ENCODE assay signal across 17 cellular contexts in genomic region chr16:55091213-55091870, GRCh38.
A peak's percentile ranks its signal among the peaks of the same experiment; 100 is the strongest.
DNase-seq lines count a peak whose midpoint lies in the region; ATAC-seq and TF ChIP-seq lines count a peak whose summit lies in the region.
"Had no signal": no experiment of that assay in that cellular context is flagged by ENCODE, and none has a peak within 500 bp of the region (broad histone marks: within the 10 kb centered on the region; RNA-seq: fewer than 3 reads in every experiment).

No MANE protein-coding gene starts in this region.

- H3K36me3 ChIP-seq in osteoblast (ENCODE audit: insufficient read depth, low read length) (no peaks in the 10 kb centered on the region), A673 (ENCODE audit: insufficient read depth, low read length, poor library complexity, severe bottlenecking) (no peaks in the 10 kb centered on the region), neural progenitor cell (no peaks in the 10 kb centered on the region)
- H3K36me3 ChIP-seq: BLaER1, HAP-1 had no signal

- intact Hi-C loops in right cardiac atrium (cut with DNase I) (no loop called here), left ventricle myocardium superior (cut with micrococcal nuclease) (no loop called here), A673 (cut with micrococcal nuclease; ENCODE audit: unreplicated experiment) (no loop called here)

- H3K4me3 Mint-ChIP-seq in progenitor cell of endocrine pancreas (ENCODE audit: low read depth), result no peak overlapping the region
- no peak overlapping the region for H3K4me3 Mint-ChIP-seq in neural progenitor cell
- H3K4me3 Mint-ChIP-seq: CD8-positive, alpha-beta memory T cell had no signal

- peaks cover 8% of the 10 kb centered on the region for H3K27me3 Mint-ChIP-seq in progenitor cell of endocrine pancreas
- no peaks in the 10 kb centered on the region for H3K27me3 Mint-ChIP-seq in neural progenitor cell (ENCODE audit: insufficient read depth, low read depth)

- H3F3A ChIP-seq in neural progenitor cell (ENCODE audit: low read depth), result no peaks in the 10 kb centered on the region

- peak overlapping the region; percentile 90 for H2AFZ ChIP-seq in osteoblast (ENCODE audit: low read length)
- no peak overlapping the region for H2AFZ ChIP-seq in neural progenitor cell (replicated peaks)
- H2AFZ ChIP-seq: GM23248 had no signal

- H3K79me2 ChIP-seq in osteoblast (ENCODE audit: insufficient read depth, low read length) (no peaks in the 10 kb centered on the region), neural progenitor cell (ENCODE audit: low read depth) (no peaks in the 10 kb centered on the region)

- TF ChIP-seq CTCF in osteoblast (IDR thresholded peaks at IDR 0.05; ENCODE audit: extremely low read depth, low read depth, low read length) (no peak), A673 (conservative IDR thresholded peaks at IDR 0.05; ENCODE audit: low read depth, low read length) (no peak), progenitor cell of endocrine pancreas (IDR thresholded peaks at IDR 0.05; ENCODE audit: unreplicated experiment) (no peak), neural progenitor cell (IDR thresholded peaks at IDR 0.05) (no peak)

- ATAC-seq in right cardiac atrium (peak; percentile 46 to 57), left ventricle myocardium superior (no peak)

- BruUV-seq in A673 (replicated peaks; lab: Mats Ljungman, UMichigan), result no TSS peak

- WGBS in right cardiac atrium, result 52% methylated on average over 24 of the region's 24 CpGs

- H3K9me3 Mint-ChIP-seq in progenitor cell of endocrine pancreas (ENCODE audit: low read depth), result peaks cover 4% of the 10 kb centered on the region
- H3K9me3 Mint-ChIP-seq in neural progenitor cell, result no peaks in the 10 kb centered on the region

- H3K27ac ChIP-seq in right cardiac atrium (ENCODE audit: low read length) (no peak overlapping the region), osteoblast (ENCODE audit: low read depth, low read length) (no peak overlapping the region), A673 (ENCODE audit: low read depth, low read length, poor library complexity, severe bottlenecking) (no peak overlapping the region), neural progenitor cell (no peak overlapping the region)
- H3K27ac ChIP-seq: 22Rv1, BLaER1, GM23248 had no signal

- POLR2A ChIA-PET in A673 (lab: Charles Lee; ENCODE audit: low non-redundant PET), result no interaction called here

- H3K27me3 ChIP-seq in right cardiac atrium (ENCODE audit: control insufficient read depth, insufficient read depth) (no peaks in the 10 kb centered on the region), osteoblast (ENCODE audit: insufficient read depth, low read length) (no peaks in the 10 kb centered on the region), A673 (replicated peaks; ENCODE audit: insufficient read depth, low read depth, low read length, poor library complexity) (no peaks in the 10 kb centered on the region), neural progenitor cell (no peaks in the 10 kb centered on the region)
- H3K27me3 ChIP-seq: BLaER1 had no signal

- CTCF ChIA-PET in A673 (lab: Charles Lee), result no interaction called here

- H3K4me2 ChIP-seq in osteoblast (ENCODE audit: insufficient read depth, low read length) (peak overlapping the region; percentile 80), neural progenitor cell (no peak overlapping the region)
- H3K4me2 ChIP-seq: BLaER1 had no signal

- no peaks in the 10 kb centered on the region for H3K4me1 ChIP-seq in right cardiac atrium (ENCODE audit: control insufficient read depth, insufficient read depth, low read length)
- H3K4me1 ChIP-seq in osteoblast (ENCODE audit: insufficient read depth, low read length), result no peaks in the 10 kb centered on the region
- no peaks in the 10 kb centered on the region for H3K4me1 ChIP-seq in A673 (ENCODE audit: insufficient read depth, low read length, poor library complexity, severe bottlenecking)
- H3K4me1 ChIP-seq in neural progenitor cell, result no peaks in the 10 kb centered on the region
- H3K4me1 ChIP-seq: BLaER1, Caco-2, HAP-1 had no signal

- DNase-seq in right cardiac atrium (peak in 2 of 3 donors; percentile 16 to 62), left ventricle myocardium superior (no peak), left kidney (ENCODE audit: low read depth, low spot score) (peak; percentile 34), osteoblast (ENCODE audit: insufficient read length, low spot score, missing footprints) (peak; percentile 91), A673 (ENCODE audit: low spot score) (no peak), progenitor cell of endocrine pancreas (ENCODE audit: low spot score, unreplicated experiment) (no peak), SKM-1 treated with dmso at 0.1 percent for 144 hours (lab: John Stamatoyannopoulos, UW; ENCODE audit: unreplicated experiment) (no peak), neural progenitor cell (ENCODE audit: low spot score) (no peak)
- DNase-seq: AML-193; Caco-2; CD8-positive, alpha-beta memory T cell; DND-41; GDM1; GM23248 had no signal

- H3K36me3 Mint-ChIP-seq in progenitor cell of endocrine pancreas (ENCODE audit: insufficient read depth) (no peaks in the 10 kb centered on the region), neural progenitor cell (no peaks in the 10 kb centered on the region)
- H3K36me3 Mint-ChIP-seq: CD8-positive, alpha-beta memory T cell had no signal

- H3K4me1 Mint-ChIP-seq in progenitor cell of endocrine pancreas (ENCODE audit: low read depth), result no peaks in the 10 kb centered on the region
- peaks cover 4% of the 10 kb centered on the region for H3K4me1 Mint-ChIP-seq in neural progenitor cell
- H3K4me1 Mint-ChIP-seq: CD8-positive, alpha-beta memory T cell had no signal

- H3K27ac Mint-ChIP-seq in progenitor cell of endocrine pancreas (no peak overlapping the region), neural progenitor cell (no peak overlapping the region)
- H3K27ac Mint-ChIP-seq: CD8-positive, alpha-beta memory T cell had no signal

- no peak overlapping the region for H3K9ac ChIP-seq in neural progenitor cell
- H3K9ac ChIP-seq: BLaER1, GM23248 had no signal

- H4K20me1 ChIP-seq in osteoblast (ENCODE audit: insufficient read depth, low read length), result no peaks in the 10 kb centered on the region
- no peaks in the 10 kb centered on the region for H4K20me1 ChIP-seq in neural progenitor cell (ENCODE audit: low read depth)
- H4K20me1 ChIP-seq: BLaER1 had no signal

- H3K4me3 ChIP-seq in right cardiac atrium (ENCODE audit: low read length), result no peak overlapping the region
- H3K4me3 ChIP-seq in osteoblast (ENCODE audit: insufficient read depth, low read length), result peak overlapping the region; percentile 66
- H3K4me3 ChIP-seq in A673 (ENCODE audit: low read depth, low read length, poor library complexity, severe bottlenecking), result no peak overlapping the region
- H3K4me3 ChIP-seq in neural progenitor cell, result no peak overlapping the region
- H3K4me3 ChIP-seq: BLaER1, GM23248, HAP-1 had no signal

- H3K9me3 ChIP-seq in right cardiac atrium (ENCODE audit: control insufficient read depth, low read length) (peaks cover 1% of the 10 kb centered on the region), osteoblast (ENCODE audit: low read depth, low read length) (no peaks in the 10 kb centered on the region), A673 (ENCODE audit: low read depth, low read length, poor library complexity, severe bottlenecking) (no peaks in the 10 kb centered on the region), neural progenitor cell (ENCODE audit: low read depth) (no peaks in the 10 kb centered on the region)
- H3K9me3 ChIP-seq: Caco-2, HAP-1 had no signal

Comparison
In these comparisons a context has a peak if more than half of its experiments do, and no peak if none do; other contexts are left out.
1. DNase-seq: peak in right cardiac atrium (2 of 3), left kidney (single experiment) and osteoblast (single experiment); none in left ventricle myocardium superior (single experiment), A673 (single experiment), progenitor cell of endocrine pancreas (single experiment), SKM-1 treated with dmso at 0.1 percent for 144 hours (single experiment) and neural progenitor cell (single experiment).